In the genomic region with DNA sequence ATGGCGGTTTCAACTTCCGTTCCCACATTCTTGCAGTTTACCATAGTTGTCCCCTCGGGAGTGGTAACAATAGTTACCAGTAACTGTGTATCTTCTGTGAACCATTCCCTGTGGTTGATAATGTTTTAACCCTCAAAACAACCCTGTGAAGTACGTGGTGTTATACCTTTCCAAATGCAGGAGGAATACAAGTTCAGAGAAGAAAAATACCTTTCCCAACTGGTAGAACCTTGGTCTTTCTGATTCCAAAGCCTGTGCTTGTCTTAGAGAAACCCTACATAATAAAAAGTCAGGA, we compare ENCODE assay signal across 8 cellular contexts. TPM values are rescaled to one million over a fixed set of nuclear protein-coding genes. Genes with fewer than 3 reads are reported as not detected.
DNase-seq lines count a peak whose midpoint lies in the region; ATAC-seq and TF ChIP-seq lines count a peak whose summit lies in the region.

No MANE protein-coding gene starts in this region.

- ATAC-seq in GM18508 (IDR thresholded peaks at IDR 0.05; ENCODE audit: insufficient read depth, unreplicated experiment) (peak; percentile 27), HG03064 (IDR thresholded peaks at IDR 0.05; ENCODE audit: low read depth, unreplicated experiment) (peak; percentile 50), mucosa of descending colon (no peak), GM21390 (IDR thresholded peaks at IDR 0.05; ENCODE audit: unreplicated experiment) (no peak), GM19455 (IDR thresholded peaks at IDR 0.05; ENCODE audit: unreplicated experiment) (no peak), HG03139 (IDR thresholded peaks at IDR 0.05; ENCODE audit: unreplicated experiment) (no peak)

- no peak for DNase-seq in astrocyte of the spinal cord (ENCODE audit: low read depth, low spot score)
- no peak for DNase-seq in mucosa of descending colon
- DNase-seq in NOMO-1 treated with dmso at 0.1 percent for 144 hours (lab: John Stamatoyannopoulos, UW; ENCODE audit: unreplicated experiment), result no peak

- H3K4me3 ChIP-seq in astrocyte of the spinal cord (ENCODE audit: low read depth, low read length), result peak overlapping the region; percentile 93
- peak overlapping the region; percentile 82 for H3K4me3 ChIP-seq in mucosa of descending colon

- no peaks in the 10 kb centered on the region for H3K9me3 ChIP-seq in mucosa of descending colon

- intact Hi-C loops in mucosa of descending colon (cut with DNase I, micrococcal nuclease), result no loop called here

- no peaks in the 10 kb centered on the region for H3K36me3 ChIP-seq in mucosa of descending colon (ENCODE audit: low read depth)

- TF ChIP-seq CTCF in astrocyte of the spinal cord (IDR thresholded peaks at IDR 0.05; ENCODE audit: low read depth, low read length) (no peak), mucosa of descending colon (IDR thresholded peaks at IDR 0.05) (no peak)

- in situ Hi-C loops in astrocyte of the spinal cord (cut with HindIII; ENCODE audit: low sequenced_read_pairs), result no loop called here

- H3K4me1 ChIP-seq in mucosa of descending colon (ENCODE audit: low read depth), result peaks cover 25% of the 10 kb centered on the region

RNA-seq across cellular contexts. Expression of a gene that starts 0.8 kb away (rescaled TPM):
- 10 to 100 TPM; 22.4 to 27.7 (median 26.4) TPM for total RNA-seq in mucosa of descending colon

RNA-seq across cellular contexts. Expression of a gene that starts 1.9 kb away (rescaled TPM):
- 10 to 100 TPM; 32.8 to 60.1 (median 53.8) TPM for total RNA-seq in mucosa of descending colon

RNA-seq across cellular contexts. Expression of a gene that starts 23.3 kb away (rescaled TPM):
- 1 to 10 TPM; 4.3 to 6.7 (median 5.4) TPM for total RNA-seq in mucosa of descending colon

Comparison
In these comparisons a context has a peak if more than half of its experiments do, and no peak if none do; other contexts are left out.
1. ATAC-seq: peak in GM18508 (single experiment) and HG03064 (single experiment); none in mucosa of descending colon (single experiment), GM21390 (single experiment), GM19455 (single experiment) and HG03139 (single experiment).